Comparison of ENCODE assay signal across 8 cellular contexts in genomic region chr3:51500632-51501131, GRCh38. TPM values are rescaled to one million over a fixed set of nuclear protein-coding genes. Genes with fewer than 3 reads are reported as not detected.
A peak's percentile ranks its signal among the peaks of the same experiment; 100 is the strongest.
DNase-seq lines count a peak whose midpoint lies in the region; ATAC-seq and TF ChIP-seq lines count a peak whose summit lies in the region.

No MANE protein-coding gene starts in this region.

- ATAC-seq in T-helper 17 cell (no peak), HG02885 (IDR thresholded peaks at IDR 0.05; ENCODE audit: poor library complexity, unreplicated experiment) (no peak)

- H3K36me3 ChIP-seq in GM06990 (ENCODE audit: control insufficient read depth, insufficient read depth, low read length) (no peaks in the 10 kb centered on the region; the same call in 1 of the 2 replicates), rectal smooth muscle tissue (ENCODE audit: control insufficient read depth, insufficient read depth, low read length) (no peaks in the 10 kb centered on the region)

- peak overlapping the region; percentile 86 for H3K27ac ChIP-seq in rectal smooth muscle tissue (ENCODE audit: low read depth, low read length)

- no peak for TF ChIP-seq CTCF in GM06990 (IDR thresholded peaks at IDR 0.05; ENCODE audit: insufficient read depth, low read length, poor library complexity, severe bottlenecking)
- no peak for TF ChIP-seq CTCF in fibroblast of villous mesenchyme (IDR thresholded peaks at IDR 0.05; ENCODE audit: insufficient read depth, low read depth, low read length)

- H3K36me3 Mint-ChIP-seq in T-helper 17 cell (ENCODE audit: low read depth), result peaks cover 6% of the 10 kb centered on the region

- H3K9me3 ChIP-seq in T-helper 17 cell (ENCODE audit: control insufficient read depth, low read length, poor library complexity, severe bottlenecking), result no peaks in the 10 kb centered on the region

- H3K27ac Mint-ChIP-seq in T-helper 17 cell, result peak overlapping the region; percentile 95

- no peaks in the 10 kb centered on the region for H3K27me3 ChIP-seq in GM06990 (replicated peaks; ENCODE audit: control insufficient read depth, insufficient read depth, low read length)
- H3K27me3 ChIP-seq in rectal smooth muscle tissue (ENCODE audit: control insufficient read depth, insufficient read depth, low read length), result no peaks in the 10 kb centered on the region

- H3K4me1 Mint-ChIP-seq in T-helper 17 cell, result peaks cover 14% of the 10 kb centered on the region

- DNase-seq in GM06990 (ENCODE audit: extremely low read depth, insufficient read length) (peak; percentile 25), T-helper 17 cell (no peak), fibroblast of villous mesenchyme (ENCODE audit: low read depth) (no peak), NCI-H526 treated with DMSO at 0.1 percent for 48 hours (lab: John Stamatoyannopoulos, UW) (no peak), NOMO-1 treated with dmso at 0.1 percent for 144 hours (lab: John Stamatoyannopoulos, UW; ENCODE audit: unreplicated experiment) (no peak), NCI-H2029 treated with DMSO at 0.1 percent for 48 hours (lab: John Stamatoyannopoulos, UW) (no peak)

- no peak overlapping the region for H3K9ac ChIP-seq in rectal smooth muscle tissue (ENCODE audit: low read length)

- H3K4me3 ChIP-seq in GM06990 (replicated peaks; ENCODE audit: low read depth, low read length), result peak overlapping the region; percentile 43
- H3K4me3 ChIP-seq in fibroblast of villous mesenchyme (ENCODE audit: low read depth, low read length), result peak overlapping the region; percentile 44
- peak overlapping the region; percentile 52 for H3K4me3 ChIP-seq in rectal smooth muscle tissue (ENCODE audit: low read length)

- peak overlapping the region; percentile 15 for H3K4me3 Mint-ChIP-seq in T-helper 17 cell

- H3K27me3 Mint-ChIP-seq in T-helper 17 cell, result no peaks in the 10 kb centered on the region

- peaks cover 4% of the 10 kb centered on the region for H3K4me1 ChIP-seq in rectal smooth muscle tissue (ENCODE audit: control insufficient read depth, insufficient read depth, low read length)

RNA-seq across cellular contexts. Expression of gene DCAF1, which starts 0.9 kb away (rescaled TPM):
- total RNA-seq in T-helper 17 cell (10 to 100 TPM; 20.5 to 24.3 TPM), fibroblast of villous mesenchyme (11.0 and 15.5 TPM in 2 replicates)

RNA-seq across cellular contexts. Expression of gene RAD54L2, which starts 37.8 kb away (rescaled TPM):
- total RNA-seq in T-helper 17 cell (10 to 100 TPM; 37.8 to 41.1 TPM), fibroblast of villous mesenchyme (26.3 and 26.7 TPM in 2 replicates)
